ENCODE assay signal across 10 cellular contexts in genomic region chr12:77943466-77943865, GRCh38.
DNase-seq lines count a peak whose midpoint lies in the region; ATAC-seq and TF ChIP-seq lines count a peak whose summit lies in the region.
"Had no signal": no experiment of that assay in that cellular context is flagged by ENCODE, and none has a peak within 500 bp of the region (broad histone marks: within the 10 kb centered on the region; RNA-seq: fewer than 3 reads in every experiment).

No MANE protein-coding gene starts in this region.

- no peaks in the 10 kb centered on the region for H3K27me3 ChIP-seq in left ventricle myocardium inferior (ENCODE audit: low read depth)
- H3K27me3 ChIP-seq in SJSA1 (replicated peaks) = no peaks in the 10 kb centered on the region
- H3K27me3 ChIP-seq in foreskin keratinocyte = no peaks in the 10 kb centered on the region
- no peaks in the 10 kb centered on the region for H3K27me3 ChIP-seq in upper lobe of right lung
- no peaks in the 10 kb centered on the region for H3K27me3 ChIP-seq in stomach

- H3K9me3 ChIP-seq in left ventricle myocardium inferior (replicated peaks) = no peaks in the 10 kb centered on the region
- no peaks in the 10 kb centered on the region for H3K9me3 ChIP-seq in SJSA1 (replicated peaks)
- no peaks in the 10 kb centered on the region for H3K9me3 ChIP-seq in upper lobe of right lung
- H3K9me3 ChIP-seq in stomach = no peaks in the 10 kb centered on the region

- intact Hi-C loops in Right ventricle myocardium inferior (cut with DNase I) (no loop called here), left ventricle myocardium inferior (cut with micrococcal nuclease) (no loop called here), upper lobe of right lung (cut with DNase I) (no loop called here), stomach (cut with DNase I; ENCODE audit: low total_unique reads) (no loop called here)

- TF ChIP-seq POLR2A in stomach (IDR thresholded peaks at IDR 0.05) = no peak

- TF ChIP-seq CTCF in left ventricle myocardium inferior (IDR thresholded peaks at IDR 0.05; ENCODE audit: borderline replicate concordance) (no peak), foreskin keratinocyte (conservative IDR thresholded peaks at IDR 0.05) (no peak), upper lobe of right lung (IDR thresholded peaks at IDR 0.05) (no peak), stomach (IDR thresholded peaks at IDR 0.05) (no peak)

- H3K36me3 ChIP-seq in left ventricle myocardium inferior = no peaks in the 10 kb centered on the region
- H3K36me3 ChIP-seq in SJSA1 = peaks cover 31% of the 10 kb centered on the region
- H3K36me3 ChIP-seq in upper lobe of right lung = no peaks in the 10 kb centered on the region
- H3K36me3 ChIP-seq in stomach = no peaks in the 10 kb centered on the region

- no peak for TF ChIP-seq EP300 in stomach (IDR thresholded peaks at IDR 0.05)

- no peak overlapping the region for H3K4me3 ChIP-seq in left ventricle myocardium inferior
- no peak overlapping the region for H3K4me3 ChIP-seq in SJSA1
- no peak overlapping the region for H3K4me3 ChIP-seq in upper lobe of right lung
- no peak overlapping the region for H3K4me3 ChIP-seq in stomach
- H3K4me3 ChIP-seq: K562 had no signal

- ATAC-seq in Right ventricle myocardium inferior (peak; percentile 59), foreskin keratinocyte (peak; percentile 81), upper lobe of right lung (peak; percentile 49), GM21786 (IDR thresholded peaks at IDR 0.05; ENCODE audit: unreplicated experiment) (no peak)
- ATAC-seq: K562 had no signal

- peaks cover 36% of the 10 kb centered on the region for H3K4me1 ChIP-seq in left ventricle myocardium inferior
- peaks cover 45% of the 10 kb centered on the region for H3K4me1 ChIP-seq in SJSA1 (replicated peaks)
- peaks cover 29% of the 10 kb centered on the region for H3K4me1 ChIP-seq in foreskin keratinocyte
- no peaks in the 10 kb centered on the region for H3K4me1 ChIP-seq in upper lobe of right lung
- H3K4me1 ChIP-seq in stomach = no peaks in the 10 kb centered on the region

- no peak for DNase-seq in Right ventricle myocardium inferior (ENCODE audit: missing footprints)
- DNase-seq in left ventricle myocardium inferior = no peak
- no peak for DNase-seq in SJSA1 (ENCODE audit: low read depth in 1 of 2, low spot score in 2 of 2)
- peak; percentile 72 to 87 for DNase-seq in foreskin keratinocyte
- DNase-seq in upper lobe of right lung = no peak
- DNase-seq in DMS79 (lab: John Stamatoyannopoulos, UW) = no peak
- DNase-seq in stomach = no peak
- DNase-seq: NCI-H526 had no signal

- WGBS in stomach, 5 donors = 38 to 67% (median 62%) methylated on average over 1 of the region's 1 CpG

- H3K27ac ChIP-seq in left ventricle myocardium inferior (replicated peaks) (no peak overlapping the region), SJSA1 (peak overlapping the region; percentile 8), foreskin keratinocyte (peak overlapping the region; percentile 56), upper lobe of right lung (no peak overlapping the region), stomach (no peak overlapping the region)

Comparison
In these comparisons a context has a peak if more than half of its experiments do, and no peak if none do; other contexts are left out.
1. DNase-seq: peak in foreskin keratinocyte (2 of 2); none in Right ventricle myocardium inferior (single experiment), left ventricle myocardium inferior (single experiment), SJSA1 (0 of 2), upper lobe of right lung (single experiment), DMS79 (single experiment) and stomach (single experiment).
2. H3K27ac ChIP-seq: peak in SJSA1 (single experiment) and foreskin keratinocyte (single experiment); none in left ventricle myocardium inferior (single experiment), upper lobe of right lung (single experiment) and stomach (0 of 5).